23 cellular contexts compared by ENCODE assay signal in the genomic region with DNA sequence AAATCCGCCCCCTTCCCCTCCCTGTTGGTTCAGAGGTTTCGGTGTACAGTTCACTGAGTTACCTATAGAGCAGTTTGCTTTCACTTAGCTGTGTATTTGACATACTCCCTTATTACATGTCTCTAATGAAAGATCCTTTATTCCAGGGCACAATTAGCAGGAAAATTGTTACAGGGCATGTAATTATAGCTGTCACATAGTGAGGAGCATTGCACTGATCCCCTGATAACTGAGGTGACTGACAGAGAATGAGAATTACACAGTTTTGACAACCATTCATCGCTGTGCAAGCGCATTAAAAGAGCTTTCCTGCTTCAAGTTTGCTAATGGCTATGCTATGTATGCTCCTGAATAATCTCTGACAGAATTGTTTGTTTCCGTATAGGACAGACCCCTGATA.
"Had no signal": no experiment of that assay in that cellular context is flagged by ENCODE, and none has a peak within 500 bp of the region (broad histone marks: within the 10 kb centered on the region; RNA-seq: fewer than 3 reads in every experiment).

No MANE protein-coding gene starts in this region.

- H3K4me3 ChIP-seq: esophagus muscularis mucosa, gastroesophageal sphincter, heart left ventricle, left ventricle myocardium inferior, ovary, right lobe of liver, thoracic aorta, upper lobe of right lung had no signal

- H3K27me3 ChIP-seq: esophagus muscularis mucosa, gastroesophageal sphincter, heart left ventricle, ovary, right lobe of liver, upper lobe of right lung had no signal

- DNase-seq: activated B cell treated with CpG ODN at 0.5 μM for 24 hours; activated CD4-positive, alpha-beta memory T cell treated with anti-CD3 and anti-CD28 coated beads for 36 hours; activated CD4-positive, alpha-beta T cell treated with anti-CD3 and anti-CD28 coated beads for 4 hours; activated gamma-delta T cell; activated naive CD8-positive, alpha-beta T cell treated with anti-CD3 and anti-CD28 coated beads for 36 hours; activated T-cell treated with anti-CD3 and anti-CD28 coated beads, Interleukin-2, amount 50 U/mL, for 72 hours; amygdala; dermis blood vessel endothelial cell; effector memory CD4-positive, alpha-beta T cell; heart left ventricle; kidney glomerular epithelial cell; left ventricle myocardium inferior; naive thymus-derived CD8-positive, alpha-beta T cell; ovary; right lobe of liver; small intestine; stimulated activated CD4-positive, alpha-beta T cell treated with anti-CD3 and anti-CD28 coated beads, Interleukin-15, amount 100 ng/mL, for 24 hours; stimulated activated CD4-positive, alpha-beta T cell treated with anti-CD3 and anti-CD28 coated beads, Interleukin-2, amount 100 ng/mL, for 48 hours; T-helper 9 cell; upper lobe of right lung had no signal

- H3K4me3 Mint-ChIP-seq: activated B cell treated with CpG ODN at 0.5 μM for 24 hours; activated CD4-positive, alpha-beta memory T cell treated with anti-CD3 and anti-CD28 coated beads for 36 hours; activated naive CD8-positive, alpha-beta T cell treated with anti-CD3 and anti-CD28 coated beads for 36 hours; activated T-cell treated with anti-CD3 and anti-CD28 coated beads, Interleukin-2, amount 50 U/mL, for 72 hours; naive thymus-derived CD8-positive, alpha-beta T cell had no signal

- H3K4me1 ChIP-seq: right lobe of liver, upper lobe of right lung had no signal

- H3K27ac ChIP-seq: esophagus muscularis mucosa, gastroesophageal sphincter, heart left ventricle, left ventricle myocardium inferior, ovary, right lobe of liver, thoracic aorta, upper lobe of right lung had no signal

- H3K9me3 Mint-ChIP-seq: activated B cell treated with CpG ODN at 0.5 μM for 24 hours; activated CD4-positive, alpha-beta memory T cell treated with anti-CD3 and anti-CD28 coated beads for 36 hours; activated naive CD8-positive, alpha-beta T cell treated with anti-CD3 and anti-CD28 coated beads for 36 hours; activated T-cell treated with anti-CD3 and anti-CD28 coated beads, Interleukin-2, amount 50 U/mL, for 72 hours; naive thymus-derived CD8-positive, alpha-beta T cell had no signal

- H3K27me3 Mint-ChIP-seq: activated B cell treated with CpG ODN at 0.5 μM for 24 hours; activated CD4-positive, alpha-beta memory T cell treated with anti-CD3 and anti-CD28 coated beads for 36 hours; activated naive CD8-positive, alpha-beta T cell treated with anti-CD3 and anti-CD28 coated beads for 36 hours; naive thymus-derived CD8-positive, alpha-beta T cell had no signal

- ATAC-seq: activated T-cell treated with anti-CD3 and anti-CD28 coated beads, Interleukin-2, amount 50 U/mL, for 72 hours; gastroesophageal sphincter; heart left ventricle; naive thymus-derived CD8-positive, alpha-beta T cell; right lobe of liver; upper lobe of right lung had no signal

- H3K36me3 ChIP-seq: ovary had no signal

- H3K9me3 ChIP-seq: esophagus muscularis mucosa, gastroesophageal sphincter, heart left ventricle, left ventricle myocardium inferior, ovary, right lobe of liver, thoracic aorta, upper lobe of right lung had no signal

- H3K27ac Mint-ChIP-seq: activated CD4-positive, alpha-beta memory T cell treated with anti-CD3 and anti-CD28 coated beads for 36 hours; activated naive CD8-positive, alpha-beta T cell treated with anti-CD3 and anti-CD28 coated beads for 36 hours; activated T-cell treated with anti-CD3 and anti-CD28 coated beads, Interleukin-2, amount 50 U/mL, for 72 hours had no signal
